ENCODE assay signal across 29 cellular contexts in genomic region chr12:121444842-121445202, GRCh38. TPM values are rescaled to one million over a fixed set of nuclear protein-coding genes. Genes with fewer than 3 reads are reported as not detected.
DNase-seq lines count a peak whose midpoint lies in the region; ATAC-seq lines count a peak whose summit lies in the region.
"Had no signal": no experiment of that assay in that cellular context is flagged by ENCODE, and none has a peak within 500 bp of the region (broad histone marks: within the 10 kb centered on the region; RNA-seq: fewer than 3 reads in every experiment).

No MANE protein-coding gene starts in this region.

- no peaks in the 10 kb centered on the region for H3K9me3 Mint-ChIP-seq in activated CD4-positive, alpha-beta T cell treated with anti-CD3 and anti-CD28 coated beads, Interleukin-2, amount 10 ng/mL, durations not matched to agents 7 days and 5 days
- H3K9me3 Mint-ChIP-seq in memory B cell, result no peaks in the 10 kb centered on the region
- H3K9me3 Mint-ChIP-seq: activated T-helper 2 cell treated with anti-CD3 and anti-CD28 coated beads, Interferon-gamma antibody, Interleukin-2, Interleukin-4, amounts not matched to agents 10 μg/mL and 5 μg/mL and 100 μg/mL, durations not matched to agents 14 hours and 24 hours and 36 hours; CD8-positive, alpha-beta T cell; immature natural killer cell; nephron had no signal

- H3K27ac ChIP-seq in angular gyrus (ENCODE audit: low read depth, low read length) (peak overlapping the region; percentile 71), substantia nigra (ENCODE audit: low read depth, low read length, poor library complexity, severe bottlenecking) (peak overlapping the region; percentile 70)
- H3K27ac ChIP-seq: body of pancreas, hepatocyte, left ventricle myocardium inferior, parathyroid adenoma, SK-N-MC, upper lobe of right lung, WERI-Rb-1 had no signal

- ATAC-seq in memory B cell (ENCODE audit: low read depth) (no peak), GM18517 (IDR thresholded peaks at IDR 0.05; ENCODE audit: unreplicated experiment) (no peak), GM21390 (IDR thresholded peaks at IDR 0.05; ENCODE audit: unreplicated experiment) (no peak)
- ATAC-seq: body of pancreas; CD8-positive, alpha-beta T cell; HepG2; upper lobe of right lung had no signal

- H3K36me3 Mint-ChIP-seq in activated CD4-positive, alpha-beta T cell treated with anti-CD3 and anti-CD28 coated beads, Interleukin-2, amount 10 ng/mL, durations not matched to agents 7 days and 5 days (ENCODE audit: low read depth), result peaks cover 37% of the 10 kb centered on the region
- H3K36me3 Mint-ChIP-seq in memory B cell, result peaks cover 21% of the 10 kb centered on the region

- CTCF ChIA-PET in activated CD4-positive, alpha-beta T cell treated with anti-CD3 and anti-CD28 coated beads, Interleukin-2, amount 10 ng/mL, durations not matched to agents 7 days and 5 days (lab: Charles Lee), result interaction anchor here (1.7 to 4.2 kb wide), 2 partner anchors 12 to 76 kb away, joined by 3 to 27 read pairs; no protein-coding TSS in a partner anchor

- peaks cover 2% of the 10 kb centered on the region for H3K4me1 Mint-ChIP-seq in activated CD4-positive, alpha-beta T cell treated with anti-CD3 and anti-CD28 coated beads, Interleukin-2, amount 10 ng/mL, durations not matched to agents 7 days and 5 days
- H3K4me1 Mint-ChIP-seq in memory B cell, result peaks cover 18% of the 10 kb centered on the region
- H3K4me1 Mint-ChIP-seq: nephron had no signal

- DNase-seq in activated CD4-positive, alpha-beta T cell treated with anti-CD3 and anti-CD28 coated beads, Interleukin-2, amount 10 ng/mL, durations not matched to agents 7 days and 5 days, result no peak
- DNase-seq in activated CD4-positive, alpha-beta T cell treated with anti-CD3 and anti-CD28 coated beads for 1 hour, result no peak
- DNase-seq in memory B cell (ENCODE audit: low spot score in 2 of 2), result no peak
- peak in 6 of 49 donors; percentile 28 to 74 (median 46) for DNase-seq in substantia nigra (lab: John Stamatoyannopoulos, UW)
- DNase-seq in stimulated activated CD4-positive, alpha-beta T cell treated with anti-CD3 and anti-CD28 coated beads, Interleukin-15, amount 100 ng/mL, for 24 hours, result no peak
- DNase-seq: activated CD8-positive, alpha-beta memory T cell treated with anti-CD3 and anti-CD28 coated beads, Interleukin-2, amount 50 U/mL, for 4 hours; AML-193; body of pancreas; CD8-positive, alpha-beta T cell; DMS153; effector CD8-positive, alpha-beta T cell; GOT3; immature natural killer cell; left ventricle myocardium inferior; NCI-H187 treated with DMSO at 0.1 percent for 48 hours; NCI-H2227 treated with DMSO at 0.1 percent for 48 hours; NCI-H69; stomach; upper lobe of right lung; WERI-Rb-1 had no signal

- no peak overlapping the region for H3K4me3 Mint-ChIP-seq in activated CD4-positive, alpha-beta T cell treated with anti-CD3 and anti-CD28 coated beads, Interleukin-2, amount 10 ng/mL, durations not matched to agents 7 days and 5 days
- H3K4me3 Mint-ChIP-seq in memory B cell, result no peak overlapping the region
- H3K4me3 Mint-ChIP-seq: CD8-positive, alpha-beta T cell; immature natural killer cell; nephron had no signal

- POLR2A ChIA-PET in activated CD4-positive, alpha-beta T cell treated with anti-CD3 and anti-CD28 coated beads, Interleukin-2, amount 10 ng/mL, durations not matched to agents 7 days and 5 days (lab: Charles Lee), result interaction anchor here (0.6 kb wide), 1 partner anchor 20 kb away, joined by 3 read pairs; no protein-coding TSS in a partner anchor

- H3K27me3 Mint-ChIP-seq in activated CD4-positive, alpha-beta T cell treated with anti-CD3 and anti-CD28 coated beads, Interleukin-2, amount 10 ng/mL, durations not matched to agents 7 days and 5 days, result no peaks in the 10 kb centered on the region
- H3K27me3 Mint-ChIP-seq in memory B cell, result no peaks in the 10 kb centered on the region

- peak overlapping the region; percentile 14 for H3K27ac Mint-ChIP-seq in activated CD4-positive, alpha-beta T cell treated with anti-CD3 and anti-CD28 coated beads, Interleukin-2, amount 10 ng/mL, durations not matched to agents 7 days and 5 days
- peak overlapping the region; percentile 82 for H3K27ac Mint-ChIP-seq in memory B cell
- H3K27ac Mint-ChIP-seq: activated T-helper 2 cell treated with anti-CD3 and anti-CD28 coated beads, Interferon-gamma antibody, Interleukin-2, Interleukin-4, amounts not matched to agents 10 μg/mL and 5 μg/mL and 100 μg/mL, durations not matched to agents 14 hours and 24 hours and 36 hours; CD8-positive, alpha-beta T cell; immature natural killer cell; nephron had no signal

RNA-seq across cellular contexts. Expression of gene RNF34, which starts 44.9 kb away (rescaled TPM):
- total RNA-seq in activated CD4-positive, alpha-beta T cell treated with anti-CD3 and anti-CD28 coated beads, Interleukin-2, amount 10 ng/mL, durations not matched to agents 7 days and 5 days, result 10 to 100 TPM; 83.5 to 90.2 TPM
